19 cellular contexts compared by ENCODE assay signal in the genomic region with DNA sequence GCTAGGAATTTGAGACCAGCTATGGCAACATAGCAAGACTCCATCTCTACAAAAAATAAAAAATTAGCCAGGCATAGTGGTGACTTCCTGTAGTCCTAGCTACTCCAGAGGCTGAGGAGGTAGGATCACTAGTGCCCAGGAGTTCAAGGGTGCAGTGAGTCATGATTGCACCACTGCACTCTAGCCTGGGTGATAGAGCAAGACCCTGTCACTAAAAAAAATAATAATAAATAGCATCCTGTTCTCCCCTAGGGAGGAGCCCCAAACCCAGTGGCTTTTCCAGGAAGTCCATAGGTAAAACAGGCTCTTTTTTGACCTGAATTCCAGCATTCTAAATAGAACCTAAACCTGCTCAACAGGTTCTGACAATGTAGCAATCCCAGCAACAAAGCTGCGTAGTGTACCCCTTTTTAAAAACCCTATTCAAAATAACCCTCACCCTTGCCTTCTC.
DNase-seq lines count a peak whose midpoint lies in the region; ATAC-seq and TF ChIP-seq lines count a peak whose summit lies in the region.
"Had no signal": no experiment of that assay in that cellular context is flagged by ENCODE, and none has a peak within 500 bp of the region (broad histone marks: within the 10 kb centered on the region; RNA-seq: fewer than 3 reads in every experiment).

No MANE protein-coding gene starts in this region.

- H3K9me3 ChIP-seq in Peyer's patch (no peaks in the 10 kb centered on the region), stomach (no peaks in the 10 kb centered on the region)
- H3K9me3 ChIP-seq: esophagus squamous epithelium had no signal

- intact Hi-C loops in stomach (cut with DNase I; ENCODE audit: low total_unique reads), result no loop called here

- H3K4me1 Mint-ChIP-seq in mesothelial cell of epicardium, result peaks cover 13% of the 10 kb centered on the region

- H3K36me3 ChIP-seq in Peyer's patch, result no peaks in the 10 kb centered on the region
- H3K36me3 ChIP-seq in stomach, result no peaks in the 10 kb centered on the region
- H3K36me3 ChIP-seq: esophagus squamous epithelium had no signal

- H3K9me3 Mint-ChIP-seq in mesothelial cell of epicardium, result no peaks in the 10 kb centered on the region
- H3K9me3 Mint-ChIP-seq: activated CD8-positive, alpha-beta T cell treated with anti-CD3 and anti-CD28 coated beads for 36 hours; activated naive CD4-positive, alpha-beta T cell treated with anti-CD3 and anti-CD28 coated beads, Interleukin-2, amount 50 U/mL, for 72 hours; activated T-cell treated with anti-CD3 and anti-CD28 coated beads, Interleukin-2, amount 50 U/mL, for 4 hours had no signal

- H3K27me3 ChIP-seq in Peyer's patch, result no peaks in the 10 kb centered on the region
- H3K27me3 ChIP-seq in stomach, result no peaks in the 10 kb centered on the region

- no peak for TF ChIP-seq EP300 in stomach (IDR thresholded peaks at IDR 0.05)

- H3K27ac ChIP-seq in Peyer's patch (peak overlapping the region in 2 of 4 donors; percentile 60 to 75), stomach (no peak overlapping the region)

- no peak for TF ChIP-seq POLR2A in Peyer's patch (IDR thresholded peaks at IDR 0.05)
- no peak for TF ChIP-seq POLR2A in stomach (IDR thresholded peaks at IDR 0.05)

- peaks cover 0 to 6% (median 0%) of the 10 kb centered on the region in 4 donors for H3K4me1 ChIP-seq in Peyer's patch
- H3K4me1 ChIP-seq in stomach, result peaks cover 0 to 4% (median 0%) of the 10 kb centered on the region in 4 donors

- no peak overlapping the region for H3K4me3 ChIP-seq in Peyer's patch
- no peak overlapping the region for H3K4me3 ChIP-seq in fibroblast of villous mesenchyme (ENCODE audit: low read depth, low read length)
- H3K4me3 ChIP-seq in stomach, result no peak overlapping the region
- H3K4me3 ChIP-seq: esophagus squamous epithelium, skin epidermis had no signal

- peak; percentile 38 for DNase-seq in EL
- peak in 2 of 3 donors; percentile 51 to 76 for DNase-seq in Peyer's patch
- peak; percentile 51 for DNase-seq in fibroblast of villous mesenchyme (ENCODE audit: low read depth)
- DNase-seq in mesothelial cell of epicardium (ENCODE audit: low spot score in 2 of 2, unreplicated experiment in 2 of 2), result no peak
- DNase-seq in kidney glomerular epithelial cell (lab: John Stamatoyannopoulos, UW), result no peak
- DNase-seq in stimulated activated naive CD4-positive, alpha-beta T cell treated with Interleukin-2 at 50 U/mL for 16 hours (lab: John Stamatoyannopoulos, UW), result no peak
- no peak for DNase-seq in stomach
- DNase-seq: activated CD8-positive, alpha-beta T cell treated with anti-CD3 and anti-CD28 coated beads for 36 hours; activated T-cell treated with anti-CD3 and anti-CD28 coated beads, Interleukin-2, amount 50 U/mL, for 4 hours; esophagus squamous epithelium; GF-D8; NCI-H1694; NCI-H446 treated with DMSO at 0.1 percent for 48 hours; SHP77; stimulated activated CD4-positive, alpha-beta T cell treated with anti-CD3 and anti-CD28 coated beads, Interleukin-4, amount 100 ng/mL, for 24 hours; T-helper 1 cell had no signal

- H3K27ac Mint-ChIP-seq in mesothelial cell of epicardium, result peak overlapping the region; percentile 27
- H3K27ac Mint-ChIP-seq: activated CD8-positive, alpha-beta T cell treated with anti-CD3 and anti-CD28 coated beads for 36 hours; activated naive CD4-positive, alpha-beta T cell treated with anti-CD3 and anti-CD28 coated beads, Interleukin-2, amount 50 U/mL, for 72 hours had no signal

- H3K36me3 Mint-ChIP-seq in mesothelial cell of epicardium, result no peaks in the 10 kb centered on the region
- H3K36me3 Mint-ChIP-seq: activated naive CD4-positive, alpha-beta T cell treated with anti-CD3 and anti-CD28 coated beads, Interleukin-2, amount 50 U/mL, for 72 hours had no signal

- H3K4me3 Mint-ChIP-seq in mesothelial cell of epicardium, result no peak overlapping the region
- H3K4me3 Mint-ChIP-seq: activated CD8-positive, alpha-beta T cell treated with anti-CD3 and anti-CD28 coated beads for 36 hours; activated T-cell treated with anti-CD3 and anti-CD28 coated beads, Interleukin-2, amount 50 U/mL, for 4 hours had no signal

- ATAC-seq in GM19455 (IDR thresholded peaks at IDR 0.05; ENCODE audit: unreplicated experiment), result no peak
- ATAC-seq: activated CD8-positive, alpha-beta T cell treated with anti-CD3 and anti-CD28 coated beads for 36 hours; activated naive CD4-positive, alpha-beta T cell treated with anti-CD3 and anti-CD28 coated beads, Interleukin-2, amount 50 U/mL, for 72 hours; activated T-cell treated with anti-CD3 and anti-CD28 coated beads, Interleukin-2, amount 50 U/mL, for 4 hours had no signal

- no peaks in the 10 kb centered on the region for H3K27me3 Mint-ChIP-seq in mesothelial cell of epicardium (ENCODE audit: low read depth)
- H3K27me3 Mint-ChIP-seq: activated CD8-positive, alpha-beta T cell treated with anti-CD3 and anti-CD28 coated beads for 36 hours had no signal

- TF ChIP-seq CTCF in Peyer's patch (IDR thresholded peaks at IDR 0.05) (peak in 1 of 6 experiments; percentile 5), fibroblast of villous mesenchyme (IDR thresholded peaks at IDR 0.05; ENCODE audit: insufficient read depth, low read depth, low read length) (no peak), mesothelial cell of epicardium (IDR thresholded peaks at IDR 0.05; ENCODE audit: unreplicated experiment) (no peak), stomach (IDR thresholded peaks at IDR 0.05) (no peak)

- 33 to 52% (median 41%) methylated on average over 1 of the region's 1 CpG for WGBS in stomach, 5 donors

Comparison
In these comparisons a context has a peak if more than half of its experiments do, and no peak if none do; other contexts are left out.
1. DNase-seq: peak in EL (single experiment), Peyer's patch (2 of 3) and fibroblast of villous mesenchyme (single experiment); none in mesothelial cell of epicardium (0 of 2), kidney glomerular epithelial cell (single experiment), stimulated activated naive CD4-positive, alpha-beta T cell treated with Interleukin-2 at 50 U/mL for 16 hours (single experiment) and stomach (single experiment).